28 cellular contexts compared by ENCODE assay signal in genomic region chr10:68756246-68756645, GRCh38.
"Had no signal": no experiment of that assay in that cellular context is flagged by ENCODE, and none has a peak within 500 bp of the region (broad histone marks: within the 10 kb centered on the region; RNA-seq: fewer than 3 reads in every experiment).

No MANE protein-coding gene starts in this region.

- H3K27ac ChIP-seq: KMS-11, SK-N-MC, VCaP had no signal

- H3K9ac ChIP-seq: KMS-11 had no signal

- H3K27me3 ChIP-seq: MG63 had no signal

- H3K27ac Mint-ChIP-seq: activated CD8-positive, alpha-beta T cell treated with anti-CD3 and anti-CD28 coated beads for 36 hours; activated naive CD8-positive, alpha-beta T cell treated with anti-CD3 and anti-CD28 coated beads, Interleukin-2, amount 50 U/mL, for 24 hours; activated T-cell treated with anti-CD3 and anti-CD28 coated beads, Interleukin-2, amount 50 U/mL, for 72 hours; activated T-helper 2 cell treated with anti-CD3 and anti-CD28 coated beads, Interferon-gamma antibody, Interleukin-2, Interleukin-4, amounts not matched to agents 10 μg/mL and 5 μg/mL and 100 μg/mL, durations not matched to agents 14 hours and 24 hours and 36 hours had no signal

- H3K4me2 ChIP-seq: KMS-11 had no signal

- H3K9me3 Mint-ChIP-seq: activated CD8-positive, alpha-beta T cell treated with anti-CD3 and anti-CD28 coated beads for 36 hours; activated naive CD4-positive, alpha-beta T cell treated with anti-CD3 and anti-CD28 coated beads, Interleukin-2, amount 50 U/mL, for 72 hours; activated naive CD8-positive, alpha-beta T cell treated with anti-CD3 and anti-CD28 coated beads, Interleukin-2, amount 50 U/mL, for 24 hours; activated T-cell treated with anti-CD3 and anti-CD28 coated beads, Interleukin-2, amount 50 U/mL, for 72 hours; activated T-helper 2 cell treated with anti-CD3 and anti-CD28 coated beads, Interferon-gamma antibody, Interleukin-2, Interleukin-4, amounts not matched to agents 10 μg/mL and 5 μg/mL and 100 μg/mL, durations not matched to agents 14 hours and 24 hours and 36 hours; brain; central memory CD8-positive, alpha-beta T cell had no signal

- H3K9me3 ChIP-seq: MG63 had no signal

- H3K27me3 Mint-ChIP-seq: activated CD8-positive, alpha-beta T cell treated with anti-CD3 and anti-CD28 coated beads for 36 hours; activated naive CD8-positive, alpha-beta T cell treated with anti-CD3 and anti-CD28 coated beads, Interleukin-2, amount 50 U/mL, for 24 hours; brain; central memory CD8-positive, alpha-beta T cell had no signal

- H3K4me1 Mint-ChIP-seq: activated naive CD8-positive, alpha-beta T cell treated with anti-CD3 and anti-CD28 coated beads, Interleukin-2, amount 50 U/mL, for 24 hours; brain; central memory CD8-positive, alpha-beta T cell had no signal

- ATAC-seq: activated CD8-positive, alpha-beta T cell treated with anti-CD3 and anti-CD28 coated beads for 36 hours; activated naive CD4-positive, alpha-beta T cell treated with anti-CD3 and anti-CD28 coated beads, Interleukin-2, amount 50 U/mL, for 72 hours; activated naive CD8-positive, alpha-beta T cell treated with anti-CD3 and anti-CD28 coated beads, Interleukin-2, amount 50 U/mL, for 24 hours; activated T-cell treated with anti-CD3 and anti-CD28 coated beads, Interleukin-2, amount 50 U/mL, for 72 hours; Panc1; Right ventricle myocardium inferior had no signal

- H3K4me3 ChIP-seq: MG63, SK-N-MC had no signal

- DNase-seq: activated CD4-positive, alpha-beta T cell treated with anti-CD3 and anti-CD28 coated beads, Interleukin-2, amount 50 U/mL, for 1 hour; activated CD4-positive, CD25-positive, alpha-beta regulatory T cell; activated CD8-positive, alpha-beta memory T cell treated with anti-CD3 and anti-CD28 coated beads, Interleukin-2, amount 50 U/mL, for 4 hours; activated CD8-positive, alpha-beta T cell treated with anti-CD3 and anti-CD28 coated beads for 36 hours; activated naive CD8-positive, alpha-beta T cell treated with anti-CD3 and anti-CD28 coated beads, Interleukin-2, amount 50 U/mL, for 24 hours; activated T-cell treated with anti-CD3 and anti-CD28 coated beads, Interleukin-2, amount 50 U/mL, for 72 hours; amygdala; MG63; NCI-H1092 treated with DMSO at 0.1 percent for 48 hours; NCI-H1417 treated with DMSO at 0.1 percent for 48 hours; NCI-H1694; NCI-H2029; NCI-H2107; NCI-H2171 treated with DMSO at 0.1 percent for 48 hours; NCI-H226; NCI-H526; NCI-H82; RPMI8226; T-helper 1 cell had no signal

- H3K4me3 Mint-ChIP-seq: activated CD8-positive, alpha-beta T cell treated with anti-CD3 and anti-CD28 coated beads for 36 hours; activated naive CD8-positive, alpha-beta T cell treated with anti-CD3 and anti-CD28 coated beads, Interleukin-2, amount 50 U/mL, for 24 hours; activated T-cell treated with anti-CD3 and anti-CD28 coated beads, Interleukin-2, amount 50 U/mL, for 72 hours; brain; central memory CD8-positive, alpha-beta T cell had no signal
